Comparison of ENCODE assay signal across 8 cellular contexts in the genomic region with DNA sequence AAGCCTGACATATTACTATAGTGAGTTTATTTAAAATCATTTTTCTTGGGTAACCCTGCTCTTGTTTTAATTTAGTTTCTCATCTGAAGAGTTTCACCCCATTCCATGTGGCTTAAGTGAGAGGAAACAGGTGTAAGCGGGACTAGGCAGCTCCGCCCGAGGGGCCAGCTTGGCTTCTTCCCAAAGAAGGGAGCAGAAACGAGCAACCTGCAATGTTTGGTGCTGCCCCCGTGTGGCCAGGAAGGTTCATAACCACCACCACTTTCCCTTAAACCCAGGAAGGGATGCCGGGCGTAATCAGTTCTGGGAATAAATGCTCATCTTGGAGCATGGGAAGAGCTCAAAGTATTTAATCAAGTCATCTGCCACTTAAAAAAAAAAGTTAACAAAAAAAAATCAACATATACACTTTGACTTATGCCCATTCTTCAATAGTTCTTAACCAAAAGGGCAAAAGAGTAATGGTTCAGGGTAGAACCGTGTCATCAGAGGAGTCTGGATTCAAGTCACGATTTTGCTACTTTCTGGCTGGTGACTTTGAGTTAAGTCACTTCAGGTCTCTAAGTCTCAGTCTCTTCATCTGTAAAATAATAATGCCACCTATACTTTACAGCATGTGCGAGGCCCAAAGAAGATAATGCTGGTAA.
DNase-seq lines count a peak whose midpoint lies in the region; ATAC-seq and TF ChIP-seq lines count a peak whose summit lies in the region.

No MANE protein-coding gene starts in this region.

- TF ChIP-seq CTCF in GM12874 (IDR thresholded peaks at IDR 0.05; ENCODE audit: insufficient read depth, low read depth, low read length): peak; percentile 80

- peak; percentile 78 for DNase-seq in NCI-H2227 (lab: John Stamatoyannopoulos, UW; ENCODE audit: unreplicated experiment)
- DNase-seq in activated CD4-positive, CD25-positive, alpha-beta regulatory T cell treated with anti-CD3 and anti-CD28 coated beads, Interleukin-2, amount 50 U/mL, for 72 hours: peak; percentile 69
- peak; percentile 47 for DNase-seq in cerebellar cortex (ENCODE audit: low spot score)
- peak; percentile 90 for DNase-seq in left kidney (ENCODE audit: low read depth, low spot score)
- peak; percentile 51 to 75 for DNase-seq in stimulated activated CD4-positive, alpha-beta T cell treated with anti-CD3 and anti-CD28 coated beads, Interleukin-4, amount 100 ng/mL, for 4 hours

- peak; percentile 74 for ATAC-seq in HG02870 (IDR thresholded peaks at IDR 0.05; ENCODE audit: unreplicated experiment)
- no peak for ATAC-seq in GM19328 (IDR thresholded peaks at IDR 0.05; ENCODE audit: unreplicated experiment)
